In genomic region chr22:49372530-49373288, GRCh38 we compare ENCODE assay signal across 10 cellular contexts.
DNase-seq lines count a peak whose midpoint lies in the region; ATAC-seq and TF ChIP-seq lines count a peak whose summit lies in the region.
"Had no signal": no experiment of that assay in that cellular context is flagged by ENCODE, and none has a peak within 500 bp of the region (broad histone marks: within the 10 kb centered on the region; RNA-seq: fewer than 3 reads in every experiment).

No MANE protein-coding gene starts in this region.

- intact Hi-C loops in uterus (cut with DNase I; ENCODE audit: low total_unique reads), result no loop called here

- H3K79me1 ChIP-seq in mesendoderm (ENCODE audit: low read length), result no peaks in the 10 kb centered on the region

- H3K4ac ChIP-seq in mesendoderm (ENCODE audit: low read depth, low read length), result no peak overlapping the region

- ATAC-seq in GM18498 (IDR thresholded peaks at IDR 0.05; ENCODE audit: unreplicated experiment) (no peak), GM21515 (IDR thresholded peaks at IDR 0.05; ENCODE audit: unreplicated experiment) (no peak), GM19035 (IDR thresholded peaks at IDR 0.05; ENCODE audit: unreplicated experiment) (no peak)

- peak; percentile 57 for DNase-seq in ACHN
- peak; percentile 60 for DNase-seq in M059J (ENCODE audit: low read depth)
- DNase-seq in adipocyte (ENCODE audit: low read depth), result peak; percentile 0
- DNase-seq in mesendoderm, result peak; percentile 90
- no peak for DNase-seq in uterus
- DNase-seq: activated naive CD8-positive, alpha-beta T cell treated with anti-CD3 and anti-CD28 coated beads, Interleukin-2, amount 10 ng/mL, durations not matched to agents 7 days and 5 days had no signal

- peak overlapping the region; percentile 52 for H2AK5ac ChIP-seq in mesendoderm (ENCODE audit: low read length)

- no peak overlapping the region for H3K27ac ChIP-seq in mesendoderm (ENCODE audit: low read depth, low read length)
- no peak overlapping the region for H3K27ac ChIP-seq in uterus
- H3K27ac ChIP-seq: neutrophil had no signal

- H4K5ac ChIP-seq in mesendoderm (ENCODE audit: low read length), result no peak overlapping the region

- no peak overlapping the region for H2BK5ac ChIP-seq in mesendoderm (ENCODE audit: low read length)

- H2BK15ac ChIP-seq in mesendoderm (replicated peaks; ENCODE audit: low read depth), result no peak overlapping the region

- no peak overlapping the region for H2BK120ac ChIP-seq in mesendoderm (ENCODE audit: low read depth, low read length)

- no peak overlapping the region for H3K4me3 ChIP-seq in adipocyte (ENCODE audit: low read length)
- H3K4me3 ChIP-seq in mesendoderm (ENCODE audit: low read length), result no peak overlapping the region
- no peak overlapping the region for H3K4me3 ChIP-seq in uterus

- no peak overlapping the region for H3K56ac ChIP-seq in mesendoderm (ENCODE audit: low read length)

- H3K9me3 ChIP-seq in adipocyte (ENCODE audit: control insufficient read depth, low read length), result no peaks in the 10 kb centered on the region
- no peaks in the 10 kb centered on the region for H3K9me3 ChIP-seq in uterus
- H3K9me3 ChIP-seq: neutrophil had no signal

- TF ChIP-seq CTCF in uterus (IDR thresholded peaks at IDR 0.05), result no peak

- H3K9ac ChIP-seq in adipocyte (ENCODE audit: low read length) (no peak overlapping the region), mesendoderm (ENCODE audit: low read length) (peak overlapping the region; percentile 6)

- H3K36me3 ChIP-seq in adipocyte (ENCODE audit: control insufficient read depth, insufficient read depth, low read length, severe bottlenecking) (no peaks in the 10 kb centered on the region), mesendoderm (ENCODE audit: control insufficient read depth, insufficient read depth, low read length) (no peaks in the 10 kb centered on the region), uterus (no peaks in the 10 kb centered on the region)
- H3K36me3 ChIP-seq: neutrophil had no signal

- TF ChIP-seq POLR2A in uterus (IDR thresholded peaks at IDR 0.05), result no peak

- no CpG with 5 or more reads among the region's 20 CpGs for WGBS in mesendoderm (ENCODE audit: extremely low coverage, insufficient coverage, low lambda C conversion rate)

- no peak overlapping the region for H4K8ac ChIP-seq in mesendoderm (ENCODE audit: low read depth, low read length)

- in situ Hi-C loops in ACHN (cut with HindIII; ENCODE audit: low pct_ligation_motif_present, low pct_unique_long_range_greater_than_20kb, low sequenced_read_pairs), result no loop called here

- no peak overlapping the region for H3K18ac ChIP-seq in mesendoderm (ENCODE audit: low read length)

- no peak overlapping the region for H3K23ac ChIP-seq in mesendoderm (ENCODE audit: low read length)

- H3K4me2 ChIP-seq in mesendoderm (ENCODE audit: low read length), result no peak overlapping the region

- H3K27me3 ChIP-seq in adipocyte (replicated peaks; ENCODE audit: control insufficient read depth, insufficient read depth, low read length) (no peaks in the 10 kb centered on the region), mesendoderm (ENCODE audit: insufficient read depth, low read length, poor library complexity) (no peaks in the 10 kb centered on the region), uterus (no peaks in the 10 kb centered on the region)

- no peaks in the 10 kb centered on the region for H3K4me1 ChIP-seq in adipocyte (ENCODE audit: control insufficient read depth, insufficient read depth, low read length)
- H3K4me1 ChIP-seq in mesendoderm (ENCODE audit: control insufficient read depth, low read depth, low read length), result peaks cover 5% of the 10 kb centered on the region
- H3K4me1 ChIP-seq in uterus, result no peaks in the 10 kb centered on the region

- no peaks in the 10 kb centered on the region for H3K79me2 ChIP-seq in mesendoderm (ENCODE audit: control insufficient read depth, insufficient read depth, low read length)

Comparison
In these comparisons a context has a peak if more than half of its experiments do, and no peak if none do; other contexts are left out.
1. DNase-seq: peak in ACHN (single experiment), M059J (single experiment), adipocyte (single experiment) and mesendoderm (single experiment); none in uterus (0 of 2).